Comparison of ENCODE assay signal across 9 cellular contexts in the genomic region with DNA sequence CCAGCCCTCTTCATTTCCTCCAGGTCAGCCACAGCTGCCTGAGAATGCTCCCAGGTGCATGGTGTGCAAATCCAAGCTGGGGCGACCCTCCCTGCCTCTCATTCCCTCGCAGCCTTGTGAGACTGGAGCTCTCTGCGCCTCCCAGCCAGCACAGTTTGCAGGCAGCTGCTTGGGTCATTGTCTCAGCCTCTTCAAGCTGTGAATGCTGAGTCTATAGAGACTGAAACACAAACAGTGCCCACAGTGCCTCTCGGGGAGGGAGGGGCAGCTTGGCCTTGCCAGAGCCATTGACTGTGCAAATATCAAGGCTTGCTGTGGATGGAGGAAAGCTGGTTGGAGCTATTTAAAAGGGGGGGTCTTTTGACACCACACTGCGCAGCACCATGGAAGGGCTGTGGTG. TPM values are rescaled to one million over a fixed set of nuclear protein-coding genes. Genes with fewer than 3 reads are reported as not detected.
DNase-seq lines count a peak whose midpoint lies in the region; ATAC-seq and TF ChIP-seq lines count a peak whose summit lies in the region.
"Had no signal": no experiment of that assay in that cellular context is flagged by ENCODE, and none has a peak within 500 bp of the region (broad histone marks: within the 10 kb centered on the region; RNA-seq: fewer than 3 reads in every experiment).

No MANE protein-coding gene starts in this region.

- H3K4me1 ChIP-seq in SJSA1 (replicated peaks): peaks cover 68% of the 10 kb centered on the region
- H3K4me1 ChIP-seq in stomach smooth muscle (ENCODE audit: control insufficient read depth, insufficient read depth, low read length): peaks cover 95% of the 10 kb centered on the region

- no peak overlapping the region for H3K27ac ChIP-seq in SJSA1
- peak overlapping the region; percentile 90 for H3K27ac ChIP-seq in stomach smooth muscle (ENCODE audit: low read length)

- H3K9ac ChIP-seq in stomach smooth muscle (ENCODE audit: low read length in 2 of 2): no peak overlapping the region

- H3K9me3 ChIP-seq in SJSA1 (replicated peaks): no peaks in the 10 kb centered on the region
- no peaks in the 10 kb centered on the region for H3K9me3 ChIP-seq in stomach smooth muscle (ENCODE audit: control insufficient read depth in 2 of 2, low read length in 2 of 2)

- H3K27me3 ChIP-seq in SJSA1 (replicated peaks) (no peaks in the 10 kb centered on the region), stomach smooth muscle (ENCODE audit: control insufficient read depth in 1 of 2, insufficient read depth in 2 of 2, low read length in 2 of 2) (no peaks in the 10 kb centered on the region)

- TF ChIP-seq CTCF in omental fat pad (IDR thresholded peaks at IDR 0.05): no peak

- intact Hi-C loops in left colon (cut with DNase I, micrococcal nuclease): loop anchor here in 1 of 2 donors (10.0 kb wide), 1 partner anchor 99 kb away; no protein-coding TSS in a partner anchor

- H3K4me3 ChIP-seq in SJSA1 (no peak overlapping the region), stomach smooth muscle (ENCODE audit: low read length in 2 of 2) (peak overlapping the region in 1 of 2 donors; percentile 44)

- H3K36me3 ChIP-seq in SJSA1 (peaks cover 37% of the 10 kb centered on the region), stomach smooth muscle (ENCODE audit: control insufficient read depth in 2 of 2, insufficient read depth in 2 of 2, low read length in 2 of 2) (no peaks in the 10 kb centered on the region)

- DNase-seq in NCI-H146 (lab: John Stamatoyannopoulos, UW): peak; percentile 99
- DNase-seq in SJSA1 (ENCODE audit: low read depth in 1 of 2, low spot score in 2 of 2): peak; percentile 52 to 62
- DNase-seq in left colon: peak; percentile 65 to 68
- no peak for DNase-seq in KG1 (lab: John Stamatoyannopoulos, UW)
- no peak for DNase-seq in omental fat pad (ENCODE audit: low spot score)

- peak; percentile 66 for ATAC-seq in left colon
- no peak for ATAC-seq in GM21737 (IDR thresholded peaks at IDR 0.05; ENCODE audit: unreplicated experiment)
- ATAC-seq in GM19035 (IDR thresholded peaks at IDR 0.05; ENCODE audit: unreplicated experiment): no peak
- ATAC-seq in omental fat pad (ENCODE audit: low FRiP score): no peak
- ATAC-seq: activated naive CD4-positive, alpha-beta T cell treated with anti-CD3 and anti-CD28 coated beads, Interleukin-2, amount 50 U/mL, for 72 hours had no signal

RNA-seq across cellular contexts. Expression of a gene that starts 10.6 kb away (rescaled TPM):
- 5.4 and 8.7 TPM in 2 replicates for total RNA-seq in SJSA1 (2014; rRNA removed; shearing (Covaris generic))
- total RNA-seq in left colon (100 to 1,000 TPM in 1 of 2 donors, 10 to 100 TPM in 1; 89.3 to 103 TPM), omental fat pad (10 to 100 TPM; 21.7 to 67.9 (median 36.8) TPM)

Comparison
In these comparisons a context has a peak if more than half of its experiments do, and no peak if none do; other contexts are left out.
1. DNase-seq: peak in NCI-H146 (single experiment), SJSA1 (2 of 2) and left colon (2 of 2); none in KG1 (single experiment) and omental fat pad (single experiment).